ENCODE assay signal across 9 cellular contexts in the genomic region with DNA sequence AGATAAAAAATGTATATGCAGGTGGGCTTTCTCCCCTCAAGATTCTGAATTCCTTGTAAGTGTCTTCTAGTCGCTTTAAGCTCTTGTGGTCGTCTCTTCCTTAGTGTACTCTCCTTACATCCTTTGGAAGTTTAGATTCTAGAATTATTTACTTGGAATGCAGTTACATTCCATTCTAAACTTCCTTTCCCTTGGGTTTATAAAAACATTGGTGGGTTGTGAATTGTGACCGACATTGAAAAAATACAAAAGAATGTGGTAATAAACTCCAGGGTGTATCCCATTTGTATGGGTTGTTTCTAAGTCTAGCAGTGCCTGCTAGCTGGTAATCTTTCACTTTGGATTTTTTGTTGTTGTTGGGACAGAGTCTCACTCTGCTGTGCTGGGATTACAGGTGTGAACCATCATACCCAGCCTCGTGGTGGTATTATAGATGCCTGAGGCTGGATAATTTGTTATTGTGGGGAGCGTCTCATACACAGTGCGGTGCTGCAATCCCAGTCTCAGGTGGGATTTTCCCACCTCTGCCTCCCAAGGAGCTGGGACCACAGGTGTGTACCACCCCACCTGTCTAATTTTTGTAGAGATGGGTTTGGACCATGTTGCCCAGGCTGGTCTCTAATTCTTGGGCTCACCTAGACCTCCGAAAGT. TPM values are rescaled to one million over a fixed set of nuclear protein-coding genes. Genes with fewer than 3 reads are reported as not detected.
DNase-seq lines count a peak whose midpoint lies in the region; TF ChIP-seq lines count a peak whose summit lies in the region.
"Had no signal": no experiment of that assay in that cellular context is flagged by ENCODE, and none has a peak within 500 bp of the region (broad histone marks: within the 10 kb centered on the region; RNA-seq: fewer than 3 reads in every experiment).

No MANE protein-coding gene starts in this region.

- POLR2A ChIA-PET in OCI-LY7 (lab: Charles Lee), result interaction anchor here (0.6 to 10.3 kb wide), 12 partner anchors 10 to 104 kb away, joined by 3 to 121 read pairs (median 6); no protein-coding TSS in a partner anchor

- no TSS peak for BruUV-seq in OCI-LY7 (replicated peaks; lab: Mats Ljungman, UMichigan)

- CTCF ChIA-PET in OCI-LY7 (lab: Charles Lee; ENCODE audit: unreplicated experiment), result interaction anchor here (0.6 kb wide), 1 partner anchor 8 kb away, joined by 3 read pairs; no protein-coding TSS in a partner anchor

- peaks cover 78% of the 10 kb centered on the region for H3K4me1 ChIP-seq in effector memory CD4-positive, alpha-beta T cell (ENCODE audit: control insufficient read depth, insufficient read depth, low read length, poor library complexity, severe bottlenecking)
- H3K4me1 ChIP-seq in neutrophil (ENCODE audit: control insufficient read depth in 1 of 2, insufficient read depth in 1 of 2, low read depth in 1 of 2, low read length in 1 of 2) (peaks cover 96 to 98% of the 10 kb centered on the region in 2 experiments), OCI-LY7 (ENCODE audit: insufficient read depth, low read length, poor library complexity, severe bottlenecking) (peaks cover 74% of the 10 kb centered on the region)

- H3K27me3 ChIP-seq in effector memory CD4-positive, alpha-beta T cell (replicated peaks; ENCODE audit: control insufficient read depth, insufficient read depth, low read length, poor library complexity, severe bottlenecking), result no peaks in the 10 kb centered on the region
- no peaks in the 10 kb centered on the region for H3K27me3 ChIP-seq in neutrophil

- no peaks in the 10 kb centered on the region for H3K9me2 ChIP-seq in OCI-LY7 (ENCODE audit: insufficient read depth, low read length)

- no peak for TF ChIP-seq CTCF in neutrophil (IDR thresholded peaks at IDR 0.05)
- no peak for TF ChIP-seq CTCF in OCI-LY7 (conservative IDR thresholded peaks at IDR 0.05; ENCODE audit: low read length)

- intact Hi-C loops in OCI-LY7 (cut with micrococcal nuclease; ENCODE audit: unreplicated experiment), result loop anchor here (5.0 kb wide), 1 partner anchor 1057 kb away; a partner anchor contains a TSS

- no peak overlapping the region for H3K4me3 ChIP-seq in effector memory CD4-positive, alpha-beta T cell (ENCODE audit: insufficient read depth, low read depth, low read length, poor library complexity, severe bottlenecking)
- H3K4me3 ChIP-seq in neutrophil (ENCODE audit: low read depth in 1 of 2, low read length in 1 of 2) (peak overlapping the region in 1 of 2 experiments; percentile 31), OCI-LY7 (ENCODE audit: low read depth, low read length, poor library complexity, severe bottlenecking) (no peak overlapping the region)

- H3K4me2 ChIP-seq in OCI-LY7 (ENCODE audit: low read length), result no peak overlapping the region

- in situ Hi-C loops in KBM-7 (cut with MboI; ENCODE audit: low pct_unique_long_range_greater_than_20kb, low sequenced_read_pairs), result no loop called here

- H3K36me3 ChIP-seq in effector memory CD4-positive, alpha-beta T cell (ENCODE audit: control insufficient read depth, insufficient read depth, low read length), result no peaks in the 10 kb centered on the region
- H3K36me3 ChIP-seq in neutrophil, result no peaks in the 10 kb centered on the region
- H3K36me3 ChIP-seq in OCI-LY7 (ENCODE audit: insufficient read depth, low read length), result peaks cover 85% of the 10 kb centered on the region

- H3K9me3 ChIP-seq in effector memory CD4-positive, alpha-beta T cell (ENCODE audit: control insufficient read depth, low read length), result no peaks in the 10 kb centered on the region
- H3K9me3 ChIP-seq in neutrophil (no peaks in the 10 kb centered on the region), OCI-LY7 (ENCODE audit: low read length) (no peaks in the 10 kb centered on the region)

- H2AFZ ChIP-seq in OCI-LY7 (ENCODE audit: low read length), result no peak overlapping the region

- peak overlapping the region; percentile 97 for H3K27ac ChIP-seq in effector memory CD4-positive, alpha-beta T cell (ENCODE audit: insufficient read depth, low read length, poor library complexity, severe bottlenecking)
- H3K27ac ChIP-seq in neutrophil, result peak overlapping the region; percentile 98
- H3K27ac ChIP-seq in OCI-LY7 (ENCODE audit: low read depth, low read length, poor library complexity, severe bottlenecking), result no peak overlapping the region

- peaks cover 100% of the 10 kb centered on the region for H3K79me2 ChIP-seq in OCI-LY7 (ENCODE audit: insufficient read depth, low read depth, low read length)

- peaks cover 32% of the 10 kb centered on the region; the same call in 1 of the 2 replicates for H4K20me1 ChIP-seq in OCI-LY7 (ENCODE audit: insufficient read depth, low read length)

- DNase-seq in AG20443 (ENCODE audit: low spot score) (peak; percentile 30), NCI-H226 (peak; percentile 44), KBM-7 (no peak), NCI-H510A (lab: John Stamatoyannopoulos, UW) (no peak), OCI-LY7 (ENCODE audit: low spot score) (no peak), NCI-H748 (lab: John Stamatoyannopoulos, UW; ENCODE audit: unreplicated experiment) (no peak)
- DNase-seq in effector memory CD4-positive, alpha-beta T cell, result no peak
- DNase-seq: RPMI8226 had no signal

RNA-seq across cellular contexts. Expression of a gene that starts 9.1 kb away (rescaled TPM):
- 133 and 169 TPM in 2 replicates for total RNA-seq in OCI-LY7 (2014; rRNA removed; shearing (Covaris generic))
- 213 and 259 TPM in 2 replicates for total RNA-seq in OCI-LY7 (2022)

Comparison
In these comparisons a context has a peak if more than half of its experiments do, and no peak if none do; other contexts are left out.
1. DNase-seq: peak in AG20443 (single experiment) and NCI-H226 (single experiment); none in effector memory CD4-positive, alpha-beta T cell (0 of 3), KBM-7 (single experiment), NCI-H510A (single experiment), OCI-LY7 (single experiment) and NCI-H748 (single experiment).